ENCODE assay signal across 8 cellular contexts in genomic region chr9:134391319-134392231, GRCh38.
A peak's percentile ranks its signal among the peaks of the same experiment; 100 is the strongest.
DNase-seq lines count a peak whose midpoint lies in the region; ATAC-seq and TF ChIP-seq lines count a peak whose summit lies in the region.

No MANE protein-coding gene starts in this region.

- peak overlapping the region; percentile 88 for H3K4me3 ChIP-seq in GM12865 (ENCODE audit: low read depth, low read length)
- H3K4me3 ChIP-seq in HEK293 (ENCODE audit: low read depth, low read length): no peak overlapping the region
- H3K4me3 ChIP-seq in effector memory CD4-positive, alpha-beta T cell (ENCODE audit: insufficient read depth, low read depth, low read length, poor library complexity, severe bottlenecking): peak overlapping the region; percentile 27

- no peaks in the 10 kb centered on the region for H3K36me3 ChIP-seq in HEK293 (ENCODE audit: control insufficient read depth in 2 of 2, insufficient read depth in 1 of 2, low read length in 2 of 2)
- H3K36me3 ChIP-seq in effector memory CD4-positive, alpha-beta T cell (ENCODE audit: control insufficient read depth, insufficient read depth, low read length): no peaks in the 10 kb centered on the region

- DNase-seq in GM12865 (ENCODE audit: low read depth) (peak; percentile 94), NCI-H345 (lab: John Stamatoyannopoulos, UW) (no peak), Right ventricle myocardium superior (no peak), SW480 (ENCODE audit: low spot score) (no peak)
- peak; percentile 41 to 65 (median 51) for DNase-seq in activated CD4-positive, CD25-positive, alpha-beta regulatory T cell (lab: John Stamatoyannopoulos, UW)
- DNase-seq in effector memory CD4-positive, alpha-beta T cell: peak; percentile 71 to 80 (median 79)
- peak; percentile 18 to 51 (median 37) for DNase-seq in stimulated activated naive CD4-positive, alpha-beta T cell (lab: John Stamatoyannopoulos, UW)

- H3K27me3 ChIP-seq in effector memory CD4-positive, alpha-beta T cell (replicated peaks; ENCODE audit: control insufficient read depth, insufficient read depth, low read length, poor library complexity, severe bottlenecking): no peaks in the 10 kb centered on the region

- POLR2A ChIA-PET in HEK293 (lab: Yijun Ruan, JAX): no interaction called here

- TF ChIP-seq CTCF in GM12865 (IDR thresholded peaks at IDR 0.05; ENCODE audit: insufficient read depth, low read depth, low read length, missing control alignments): no peak
- TF ChIP-seq CTCF in HEK293 (tag by site-specific recombination; IDR thresholded peaks at IDR 0.05): no peak

- CTCF ChIA-PET in HEK293 (lab: Yijun Ruan, JAX): no interaction called here

- intact Hi-C loops in Right ventricle myocardium superior (cut with DNase I): no loop called here

- H3K27ac ChIP-seq in HEK293 (ENCODE audit: extremely low read depth, low read depth, low read length): no peak overlapping the region
- H3K27ac ChIP-seq in effector memory CD4-positive, alpha-beta T cell (ENCODE audit: insufficient read depth, low read length, poor library complexity, severe bottlenecking): peak overlapping the region; percentile 96

- H3K4me1 ChIP-seq in HEK293 (ENCODE audit: control insufficient read depth, insufficient read depth, low read length): no peaks in the 10 kb centered on the region
- peaks cover 57% of the 10 kb centered on the region for H3K4me1 ChIP-seq in effector memory CD4-positive, alpha-beta T cell (ENCODE audit: control insufficient read depth, insufficient read depth, low read length, poor library complexity, severe bottlenecking)

- H3K9me3 ChIP-seq in HEK293 (ENCODE audit: control insufficient read depth, insufficient read depth, low read depth, low read length): no peaks in the 10 kb centered on the region
- H3K9me3 ChIP-seq in effector memory CD4-positive, alpha-beta T cell (ENCODE audit: control insufficient read depth, low read length): no peaks in the 10 kb centered on the region

- ATAC-seq in Right ventricle myocardium superior (ENCODE audit: poor library complexity): no peak

TF ChIP-seq in HEK293, 187 proteins besides CTCF, POLR2A, EP300 and RAD21:
- no peak for TF ChIP-seq PRDM4 (tag by site-specific recombination; IDR thresholded peaks at IDR 0.05)
- 0 out of 2 replicates have a peak, but pooled peaks have one; percentile 14 for TF ChIP-seq GLIS2 (tag by site-specific recombination; IDR thresholded peaks at IDR 0.05)
- TF ChIP-seq ZNF580 (tag by site-specific recombination; IDR thresholded peaks at IDR 0.05): no peak

Comparison
In these comparisons a context has a peak if more than half of its experiments do, and no peak if none do; other contexts are left out.
1. DNase-seq: peak in GM12865 (single experiment), activated CD4-positive, CD25-positive, alpha-beta regulatory T cell (4 of 4), effector memory CD4-positive, alpha-beta T cell (3 of 3) and stimulated activated naive CD4-positive, alpha-beta T cell (6 of 6); none in NCI-H345 (single experiment), Right ventricle myocardium superior (single experiment) and SW480 (single experiment).